10 cellular contexts compared by ENCODE assay signal in the genomic region with DNA sequence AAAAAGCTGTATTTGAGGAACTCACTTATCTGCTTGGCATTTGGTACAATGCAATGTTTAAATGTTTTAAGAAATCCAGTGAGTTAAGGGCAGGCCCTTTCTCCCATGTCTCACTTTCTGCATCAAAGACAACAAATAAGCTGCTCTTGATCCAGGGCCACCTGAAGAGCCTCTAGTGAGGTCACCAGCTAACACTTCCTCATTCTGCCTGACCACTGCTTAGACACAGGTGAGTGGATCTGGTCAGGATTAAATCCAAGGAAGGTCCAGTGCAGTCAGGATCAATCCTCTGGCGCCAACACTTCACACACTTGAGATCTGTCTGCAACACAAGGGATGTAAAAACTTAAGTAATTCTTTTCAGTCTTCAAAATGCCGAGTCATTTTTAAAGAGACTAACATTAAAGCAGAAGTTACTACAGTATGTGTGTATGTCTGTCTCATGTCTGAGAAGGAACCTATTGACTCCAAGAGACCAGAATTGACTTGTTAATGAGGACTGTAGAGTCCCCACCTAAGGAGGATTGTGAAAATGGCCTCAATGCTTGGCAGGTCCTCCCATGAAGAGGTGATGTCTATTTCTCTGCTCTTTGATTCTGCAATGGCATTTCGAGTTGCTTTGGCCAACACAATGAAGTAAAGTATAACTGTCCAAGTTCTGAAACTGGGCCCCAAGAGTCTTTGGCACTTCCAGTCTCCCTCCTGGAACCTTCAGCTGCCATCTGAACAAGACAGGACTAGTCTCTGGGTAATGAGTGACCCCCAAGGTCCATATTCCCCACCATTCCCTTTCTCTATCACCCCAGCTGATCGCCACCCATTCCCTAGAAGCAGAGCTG. TPM values are rescaled to one million over a fixed set of nuclear protein-coding genes. Genes with fewer than 3 reads are reported as not detected.
DNase-seq lines count a peak whose midpoint lies in the region; ATAC-seq, FAIRE-seq and TF ChIP-seq lines count a peak whose summit lies in the region.
"Had no signal": no experiment of that assay in that cellular context is flagged by ENCODE, and none has a peak within 500 bp of the region (broad histone marks: within the 10 kb centered on the region; RNA-seq: fewer than 3 reads in every experiment).

No MANE protein-coding gene starts in this region.

- peak; percentile 49 for FAIRE-seq in HepG2 (lab: Jason Lieb, UNC)
- FAIRE-seq: GM19239 had no signal

- no peaks in the 10 kb centered on the region for H3K9me3 Mint-ChIP-seq in CD14-positive monocyte

- no peaks in the 10 kb centered on the region for H3K27me3 ChIP-seq in HepG2 (ENCODE audit: control insufficient read depth in 1 of 2, insufficient read depth in 2 of 2, low read length in 2 of 2)

- H3K9ac ChIP-seq in HepG2 (ENCODE audit: insufficient read depth, low read depth, low read length) = no peak overlapping the region

- no peaks in the 10 kb centered on the region for H4K20me1 ChIP-seq in HepG2 (ENCODE audit: insufficient read depth, low read length)

- no TSS peak for BruUV-seq in HepG2 (replicated peaks; lab: Mats Ljungman, UMichigan)

- no peak for TF ChIP-seq RAD21 in HepG2 (CRISPR knock-in tag; IDR thresholded peaks at IDR 0.05)

- no peak overlapping the region for H2AFZ ChIP-seq in HepG2 (ENCODE audit: low read length)

- TF ChIP-seq CTCF in CD14-positive monocyte (IDR thresholded peaks at IDR 0.05) = no peak
- TF ChIP-seq CTCF in HepG2 (CRISPR knock-in tag; IDR thresholded peaks at IDR 0.05) = no peak

- H3K79me2 ChIP-seq in HepG2 (ENCODE audit: insufficient read depth, low read length) = peaks cover 97% of the 10 kb centered on the region

- peaks cover 42% of the 10 kb centered on the region for H3K4me1 Mint-ChIP-seq in CD14-positive monocyte

- POLR2A ChIA-PET in HepG2 (lab: Yijun Ruan, JAX) = interaction anchor here (1.3 kb wide), 1 partner anchor 8 kb away, joined by 4 read pairs; no protein-coding TSS in a partner anchor

- intact Hi-C loops in CD14-positive monocyte (cut with micrococcal nuclease) (no loop called here), HepG2 (cut with micrococcal nuclease; ENCODE audit: unreplicated experiment) (no loop called here)

- TF ChIP-seq POLR2A in HepG2 (IDR thresholded peaks at IDR 0.05; ENCODE audit: insufficient read depth in 1 of 2, low read depth in 2 of 2, low read length in 2 of 2) = no peak

- CTCF ChIA-PET in HepG2 (lab: Yijun Ruan, JAX; ENCODE audit: low intra/inter-chr PET ratio, low total read pairs) = no interaction called here

- peaks cover 0 to 1% (median 0%) of the 10 kb centered on the region in 3 donors for H3K27me3 Mint-ChIP-seq in CD14-positive monocyte (ENCODE audit: low read depth in 3 of 3)

- H3K9me3 ChIP-seq in HepG2 (ENCODE audit: low read length) = no peaks in the 10 kb centered on the region

- H3K36me3 Mint-ChIP-seq in CD14-positive monocyte = peaks cover 11 to 28% of the 10 kb centered on the region in 2 donors

- TF ChIP-seq EP300 in HepG2 (IDR thresholded peaks at IDR 0.05; ENCODE audit: low read depth in 2 of 2, low read length in 2 of 2) (no peak), HepG2 (CRISPR knock-in tag; IDR thresholded peaks at IDR 0.05; ENCODE audit: borderline replicate concordance) (no peak)

- 89% methylated on average over 4 of the region's 4 CpGs for WGBS in HepG2 (ENCODE audit: low lambda C conversion rate)

- H3K36me3 ChIP-seq in HepG2 (replicated peaks in 1 of 2; ENCODE audit: control insufficient read depth in 1 of 2, insufficient read depth in 2 of 2, low read length in 2 of 2) = peaks cover 22 to 57% of the 10 kb centered on the region in 2 experiments

- peak overlapping the region in 1 of 2 donors; percentile 61 for H3K4me3 Mint-ChIP-seq in CD14-positive monocyte

- H3K4me1 ChIP-seq in HepG2 (ENCODE audit: insufficient read depth, low read length) = peaks cover 89% of the 10 kb centered on the region

- no peak overlapping the region for H3K4me3 ChIP-seq in HepG2 (replicated peaks in 1 of 3; ENCODE audit: insufficient read depth in 1 of 3, low read depth in 2 of 3, low read length in 3 of 3)

- peak overlapping the region; percentile 24 for H3K27ac ChIP-seq in HepG2 (ENCODE audit: extremely low read length, insufficient read depth, low read length)

- ATAC-seq in GM19463 (IDR thresholded peaks at IDR 0.05; ENCODE audit: unreplicated experiment) (peak; percentile 30), HepG2 (no peak), HG03108 (IDR thresholded peaks at IDR 0.05; ENCODE audit: unreplicated experiment) (no peak)

- DNase-seq in CD14-positive monocyte (ENCODE audit: low spot score) (no peak), NAMALWA (ENCODE audit: low spot score) (peak; percentile 20), HepG2 (ENCODE audit: low spot score) (no peak), NCI-H69 (lab: John Stamatoyannopoulos, UW) (no peak), NCI-H1436 treated with DMSO at 0.1 percent for 48 hours (lab: John Stamatoyannopoulos, UW) (no peak), NCI-H748 (lab: John Stamatoyannopoulos, UW; ENCODE audit: unreplicated experiment) (no peak)
- DNase-seq: activated CD4-positive, alpha-beta T cell treated with anti-CD3 and anti-CD28 coated beads, Interleukin-2, amount 50 U/mL, for 4 hours had no signal

- H3K27ac Mint-ChIP-seq in CD14-positive monocyte = peak overlapping the region; percentile 80 to 93 (median 90)

- in situ Hi-C loops in HepG2 (cut with HindIII; ENCODE audit: extremely low pct_ligation_motif_present, low pct_unique_long_range_greater_than_20kb) = no loop called here

- no peak overlapping the region for H3K4me2 ChIP-seq in HepG2 (ENCODE audit: low read depth, low read length)

TF ChIP-seq in HepG2, 621 proteins besides CTCF, POLR2A, EP300 and RAD21:
- TF ChIP-seq ZNF567 (CRISPR knock-in tag; IDR thresholded peaks at IDR 0.05; ENCODE audit: borderline replicate concordance) = no peak
- TF ChIP-seq NFE2L2 (IDR thresholded peaks at IDR 0.05; ENCODE audit: low read length) = peak; percentile 42; the same call in 1 of the 2 replicates

RNA-seq across cellular contexts. Expression of gene CREB3L2, which starts 43.1 kb away (rescaled TPM):
- polyA plus RNA-seq in CD14-positive monocyte = 10 to 100 TPM in 1 of 2 donors, 1 to 10 TPM in 1; 6.9 to 11.9 TPM
- 22.1 and 26.6 TPM in 2 replicates for total RNA-seq in HepG2 (2016; rRNA removed; fragmentation: Illumina TruSeq; extraction: Trizol)
- 6.5 and 8.8 TPM in 2 replicates for total RNA-seq in HepG2 (2016; cell fraction: cytosol; rRNA removed; fragmentation: Illumina TruSeq; extraction: Trizol; ENCODE audit: low read depth)
- 21.4 and 26.4 TPM in 2 replicates for total RNA-seq in HepG2 (2016; cell fraction: insoluble cytoplasmic fraction; rRNA removed; fragmentation: Illumina TruSeq; extraction: Trizol)
- total RNA-seq in HepG2 (2016; cell fraction: membrane; rRNA removed; fragmentation: Illumina TruSeq; extraction: Trizol) = 14.1 and 14.5 TPM in 2 replicates
- total RNA-seq in HepG2 (2016; cell fraction: nucleus; rRNA removed; fragmentation: Illumina TruSeq; extraction: Trizol) = 53.5 and 54.7 TPM in 2 replicates
- 39.0 and 41.1 TPM in 2 replicates for polyA plus RNA-seq in HepG2 (2011; rRNA removed)
- polyA plus RNA-seq in HepG2 (2011; cell fraction: cytosol; rRNA removed) = 26.0 and 30.9 TPM in 2 replicates
- polyA plus RNA-seq in HepG2 (2011; cell fraction: nucleus; rRNA removed) = 36.5 and 47.2 TPM in 2 replicates
- 22.8 and 35.4 TPM in 2 replicates for polyA plus RNA-seq in HepG2 (2012)
- 2.4 and 2.7 TPM in 2 replicates for polyA plus RNA-seq in HepG2 (2016; cell fraction: cytosol; fragmentation: Illumina TruSeq; extraction: Trizol; ENCODE audit: low read depth)
- polyA plus RNA-seq in HepG2 (2016; cell fraction: insoluble cytoplasmic fraction; fragmentation: Illumina TruSeq; extraction: Trizol; ENCODE audit: low read depth) = 31.2 and 35.1 TPM in 2 replicates
- 5.9 and 6.4 TPM in 2 replicates for polyA plus RNA-seq in HepG2 (2016; cell fraction: membrane; fragmentation: Illumina TruSeq; extraction: Trizol; ENCODE audit: low read depth)
- 43.3 and 43.6 TPM in 2 replicates for polyA plus RNA-seq in HepG2 (2016; cell fraction: nucleus; fragmentation: Illumina TruSeq; extraction: Trizol; ENCODE audit: insufficient read depth, low read depth)
- polyA minus RNA-seq in HepG2 (2011; rRNA and poly(A)+ RNA removed; ENCODE audit: low replicate concordance) = 32.8 and 173 TPM in 2 replicates
- 58.1 and 61.3 TPM in 2 replicates for polyA minus RNA-seq in HepG2 (2011; cell fraction: cytosol; rRNA and poly(A)+ RNA removed)
- polyA minus RNA-seq in HepG2 (2011; cell fraction: nucleus; rRNA and poly(A)+ RNA removed) = 95.2 and 100 TPM in 2 replicates
